Comparison of ENCODE assay signal across 1 cellular context in genomic region chr20:4766631-4767030, GRCh38.
A peak's percentile ranks its signal among the peaks of the same experiment; 100 is the strongest.
TF ChIP-seq lines count a peak whose summit lies in the region.

No MANE protein-coding gene starts in this region.

TF ChIP-seq in K562, 482 proteins besides CTCF, POLR2A, EP300 and RAD21 (continued from another document):
- peak; percentile 77 for TF ChIP-seq HMBOX1 (IDR thresholded peaks at IDR 0.05)
- TF ChIP-seq LCOR (CRISPR knock-in tag; IDR thresholded peaks at IDR 0.05) = peak; percentile 50; the same call in 1 of the 2 replicates
- 0 out of 2 replicates have a peak, but pooled peaks have one; percentile 10 for TF ChIP-seq CREM (IDR thresholded peaks at IDR 0.05; ENCODE audit: low read depth)
- no peak for TF ChIP-seq ZNF740 (CRISPR knock-in tag; IDR thresholded peaks at IDR 0.05)
- TF ChIP-seq ZNF740 (tag; IDR thresholded peaks at IDR 0.05) = no peak
- no peak for TF ChIP-seq THAP7 (CRISPR knock-in tag; IDR thresholded peaks at IDR 0.05)
- no peak for TF ChIP-seq DEAF1 (CRISPR knock-in tag; IDR thresholded peaks at IDR 0.05)
- no peak for TF ChIP-seq ZNF41 (CRISPR knock-in tag; conservative IDR thresholded peaks at IDR 0.05)
